ENCODE assay signal across 1 cellular context in the genomic region with DNA sequence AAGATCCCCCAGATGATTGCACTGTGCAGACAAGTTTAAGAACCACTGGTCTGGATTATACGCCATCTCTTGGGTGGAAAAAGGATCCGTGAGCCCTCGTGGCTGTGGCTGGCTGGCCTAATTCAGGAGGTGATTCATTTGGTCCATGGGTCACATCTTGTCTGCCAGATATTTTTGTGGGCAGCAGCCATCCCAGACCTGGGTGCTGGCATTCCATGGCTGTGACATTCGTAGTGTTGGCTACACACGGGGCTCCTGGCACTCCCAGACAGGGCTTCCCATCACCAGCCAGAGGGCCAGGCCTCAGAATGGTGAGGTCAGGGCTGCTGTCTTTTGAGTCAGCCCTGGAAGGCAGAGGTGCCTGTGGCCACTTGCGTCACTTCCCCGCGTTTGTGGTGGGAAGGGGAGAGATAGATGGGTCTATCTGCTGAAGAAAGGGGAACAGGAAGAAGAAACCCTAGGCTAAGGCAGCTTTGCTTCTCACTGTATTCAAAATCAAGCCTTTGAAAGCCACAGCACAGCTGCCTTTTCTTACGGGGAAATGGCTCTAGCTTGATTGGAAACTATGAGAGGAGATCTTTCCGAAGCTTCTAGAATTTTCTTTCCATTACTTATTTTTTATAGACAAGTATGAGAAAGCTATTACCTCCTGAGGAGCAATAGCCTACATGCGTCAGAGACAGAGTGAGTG.
TF ChIP-seq lines count a peak whose summit lies in the region.

No MANE protein-coding gene starts in this region.

TF ChIP-seq in K562, 482 proteins besides CTCF, POLR2A, EP300 and RAD21 (continued from another document and continues in another):
- TF ChIP-seq, protein P1, sequence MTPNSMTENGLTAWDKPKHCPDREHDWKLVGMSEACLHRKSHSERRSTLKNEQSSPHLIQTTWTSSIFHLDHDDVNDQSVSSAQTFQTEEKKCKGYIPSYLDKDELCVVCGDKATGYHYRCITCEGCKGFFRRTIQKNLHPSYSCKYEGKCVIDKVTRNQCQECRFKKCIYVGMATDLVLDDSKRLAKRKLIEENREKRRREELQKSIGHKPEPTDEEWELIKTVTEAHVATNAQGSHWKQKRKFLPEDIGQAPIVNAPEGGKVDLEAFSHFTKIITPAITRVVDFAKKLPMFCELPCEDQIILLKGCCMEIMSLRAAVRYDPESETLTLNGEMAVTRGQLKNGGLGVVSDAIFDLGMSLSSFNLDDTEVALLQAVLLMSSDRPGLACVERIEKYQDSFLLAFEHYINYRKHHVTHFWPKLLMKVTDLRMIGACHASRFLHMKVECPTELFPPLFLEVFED (CRISPR knock-in tag; conservative IDR thresholded peaks at IDR 0.05) = no peak
- TF ChIP-seq RCOR1 (IDR thresholded peaks at IDR 0.05; ENCODE audit: borderline replicate concordance in 1 of 2, low read depth in 2 of 2, low read length in 2 of 2) = peak in 1 of 2 experiments; percentile 66; a peak in 1 of 4 replicates
- no peak for TF ChIP-seq CBFA2T3 (IDR thresholded peaks at IDR 0.05)
- TF ChIP-seq, protein P2, sequence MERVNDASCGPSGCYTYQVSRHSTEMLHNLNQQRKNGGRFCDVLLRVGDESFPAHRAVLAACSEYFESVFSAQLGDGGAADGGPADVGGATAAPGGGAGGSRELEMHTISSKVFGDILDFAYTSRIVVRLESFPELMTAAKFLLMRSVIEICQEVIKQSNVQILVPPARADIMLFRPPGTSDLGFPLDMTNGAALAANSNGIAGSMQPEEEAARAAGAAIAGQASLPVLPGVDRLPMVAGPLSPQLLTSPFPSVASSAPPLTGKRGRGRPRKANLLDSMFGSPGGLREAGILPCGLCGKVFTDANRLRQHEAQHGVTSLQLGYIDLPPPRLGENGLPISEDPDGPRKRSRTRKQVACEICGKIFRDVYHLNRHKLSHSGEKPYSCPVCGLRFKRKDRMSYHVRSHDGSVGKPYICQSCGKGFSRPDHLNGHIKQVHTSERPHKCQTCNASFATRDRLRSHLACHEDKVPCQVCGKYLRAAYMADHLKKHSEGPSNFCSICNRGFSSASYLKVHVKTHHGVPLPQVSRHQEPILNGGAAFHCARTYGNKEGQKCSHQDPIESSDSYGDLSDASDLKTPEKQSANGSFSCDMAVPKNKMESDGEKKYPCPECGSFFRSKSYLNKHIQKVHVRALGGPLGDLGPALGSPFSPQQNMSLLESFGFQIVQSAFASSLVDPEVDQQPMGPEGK (CRISPR knock-in tag; IDR thresholded peaks at IDR 0.05; ENCODE audit: borderline replicate concordance) = no peak
- TF ChIP-seq, protein P3, sequence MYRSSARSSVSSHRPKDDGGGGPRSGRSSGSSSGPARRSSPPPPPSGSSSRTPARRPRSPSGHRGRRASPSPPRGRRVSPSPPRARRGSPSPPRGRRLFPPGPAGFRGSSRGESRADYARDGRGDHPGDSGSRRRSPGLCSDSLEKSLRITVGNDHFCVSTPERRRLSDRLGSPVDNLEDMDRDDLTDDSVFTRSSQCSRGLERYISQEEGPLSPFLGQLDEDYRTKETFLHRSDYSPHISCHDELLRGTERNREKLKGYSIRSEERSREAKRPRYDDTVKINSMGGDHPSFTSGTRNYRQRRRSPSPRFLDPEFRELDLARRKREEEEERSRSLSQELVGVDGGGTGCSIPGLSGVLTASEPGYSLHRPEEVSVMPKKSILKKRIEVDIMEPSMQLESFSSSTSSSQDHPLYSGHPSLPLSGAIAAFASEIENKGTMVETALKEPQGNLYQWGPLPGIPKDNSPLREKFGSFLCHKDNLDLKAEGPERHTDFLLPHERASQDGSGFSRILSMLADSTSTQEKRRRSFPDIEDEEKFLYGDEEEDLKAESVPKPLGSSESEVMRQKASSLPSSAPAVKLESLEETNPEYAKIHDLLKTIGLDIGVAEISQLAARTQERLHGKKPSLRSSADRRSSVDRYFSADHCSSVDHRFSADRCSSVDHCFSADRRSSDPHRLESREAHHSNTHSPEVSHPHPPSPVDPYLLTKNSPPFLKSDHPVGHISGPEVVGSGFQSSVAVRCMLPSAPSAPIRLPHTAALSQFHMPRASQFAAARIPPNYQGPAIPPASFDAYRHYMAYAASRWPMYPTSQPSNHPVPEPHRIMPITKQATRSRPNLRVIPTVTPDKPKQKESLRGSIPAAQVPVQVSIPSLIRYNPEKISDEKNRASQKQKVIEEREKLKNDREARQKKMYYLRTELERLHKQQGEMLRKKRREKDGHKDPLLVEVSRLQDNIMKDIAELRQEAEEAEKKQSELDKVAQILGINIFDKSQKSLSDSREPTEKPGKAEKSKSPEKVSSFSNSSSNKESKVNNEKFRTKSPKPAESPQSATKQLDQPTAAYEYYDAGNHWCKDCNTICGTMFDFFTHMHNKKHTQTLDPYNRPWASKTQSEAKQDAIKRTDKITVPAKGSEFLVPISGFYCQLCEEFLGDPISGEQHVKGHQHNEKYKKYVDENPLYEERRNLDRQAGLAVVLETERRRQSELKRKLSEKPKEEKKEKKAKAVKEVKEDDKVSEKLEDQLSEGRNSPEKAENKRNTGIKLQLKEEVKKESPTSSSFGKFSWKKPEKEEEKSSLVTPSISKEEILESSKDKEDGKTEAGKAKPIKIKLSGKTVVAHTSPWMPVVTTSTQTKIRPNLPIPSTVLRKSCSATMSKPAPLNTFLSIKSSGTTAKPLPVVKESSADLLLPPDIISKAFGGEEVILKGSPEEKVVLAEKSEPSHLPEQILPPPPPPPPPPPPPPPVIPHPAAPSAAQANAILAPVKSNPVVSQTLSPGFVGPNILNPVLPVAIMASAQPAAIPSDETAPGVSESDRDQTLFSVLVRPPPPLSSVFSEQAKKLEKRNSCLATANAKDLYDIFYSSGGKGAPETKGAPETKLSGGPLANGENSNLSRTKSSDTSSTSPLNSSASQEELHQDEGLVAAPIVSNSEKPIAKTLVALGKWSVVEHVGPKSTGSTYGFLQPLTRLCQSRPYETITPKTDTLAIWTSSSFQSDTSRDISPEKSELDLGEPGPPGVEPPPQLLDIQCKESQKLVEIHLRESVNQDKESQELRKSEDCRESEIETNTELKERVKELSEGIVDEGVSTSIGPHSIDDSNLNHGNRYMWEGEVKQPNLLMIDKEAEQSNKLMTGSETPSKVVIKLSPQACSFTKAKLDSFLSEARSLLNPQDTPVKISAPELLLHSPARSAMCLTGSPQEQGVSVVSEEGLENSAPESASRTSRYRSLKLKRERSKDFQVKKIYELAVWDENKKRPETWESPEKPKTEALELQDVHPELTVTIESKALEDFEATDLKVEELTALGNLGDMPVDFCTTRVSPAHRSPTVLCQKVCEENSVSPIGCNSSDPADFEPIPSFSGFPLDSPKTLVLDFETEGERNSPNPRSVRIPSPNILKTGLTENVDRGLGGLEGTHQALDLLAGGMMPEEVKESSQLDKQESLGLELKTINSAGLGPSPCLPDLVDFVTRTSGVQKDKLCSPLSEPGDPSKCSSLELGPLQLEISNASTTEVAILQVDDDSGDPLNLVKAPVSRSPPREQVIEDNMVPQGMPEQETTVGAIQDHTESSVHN (IDR thresholded peaks at IDR 0.05; ENCODE audit: borderline replicate concordance in 1 of 2, low read depth in 1 of 2) = no peak
- no peak for TF ChIP-seq HDAC1 (IDR thresholded peaks at IDR 0.05)
- TF ChIP-seq ZNF316 (IDR thresholded peaks at IDR 0.05) = no peak
- TF ChIP-seq CBX2 (IDR thresholded peaks at IDR 0.05; ENCODE audit: insufficient read depth, low read length, poor library complexity, severe bottlenecking) = no peak
- TF ChIP-seq FOXJ2 (tag; IDR thresholded peaks at IDR 0.05) = no peak
- TF ChIP-seq SP2 (IDR thresholded peaks at IDR 0.05; ENCODE audit: extremely low read depth, low read depth, low read length, poor library complexity, severe bottlenecking) = no peak
- TF ChIP-seq SRF (CRISPR knock-in tag; IDR thresholded peaks at IDR 0.05) = no peak
- no peak for TF ChIP-seq HMG20A (CRISPR knock-in tag; conservative IDR thresholded peaks at IDR 0.05)
- TF ChIP-seq CREB1 (IDR thresholded peaks at IDR 0.05) = peak; percentile 24; the same call in 1 of the 2 replicates
- peak; percentile 81 for TF ChIP-seq CREB1 (CRISPR knock-in tag; IDR thresholded peaks at IDR 0.05)
- no peak for TF ChIP-seq ZNF224 (CRISPR knock-in tag; IDR thresholded peaks at IDR 0.05)
- TF ChIP-seq ZNF695 (CRISPR knock-in tag; IDR thresholded peaks at IDR 0.05) = no peak
- TF ChIP-seq, protein P4, sequence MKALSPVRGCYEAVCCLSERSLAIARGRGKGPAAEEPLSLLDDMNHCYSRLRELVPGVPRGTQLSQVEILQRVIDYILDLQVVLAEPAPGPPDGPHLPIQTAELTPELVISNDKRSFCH (CRISPR knock-in tag; IDR thresholded peaks at IDR 0.05) = no peak
- TF ChIP-seq, protein P4 (tag; IDR thresholded peaks at IDR 0.05) = peak; percentile 54; the same call in 1 of the 2 replicates
- TF ChIP-seq, protein P5, sequence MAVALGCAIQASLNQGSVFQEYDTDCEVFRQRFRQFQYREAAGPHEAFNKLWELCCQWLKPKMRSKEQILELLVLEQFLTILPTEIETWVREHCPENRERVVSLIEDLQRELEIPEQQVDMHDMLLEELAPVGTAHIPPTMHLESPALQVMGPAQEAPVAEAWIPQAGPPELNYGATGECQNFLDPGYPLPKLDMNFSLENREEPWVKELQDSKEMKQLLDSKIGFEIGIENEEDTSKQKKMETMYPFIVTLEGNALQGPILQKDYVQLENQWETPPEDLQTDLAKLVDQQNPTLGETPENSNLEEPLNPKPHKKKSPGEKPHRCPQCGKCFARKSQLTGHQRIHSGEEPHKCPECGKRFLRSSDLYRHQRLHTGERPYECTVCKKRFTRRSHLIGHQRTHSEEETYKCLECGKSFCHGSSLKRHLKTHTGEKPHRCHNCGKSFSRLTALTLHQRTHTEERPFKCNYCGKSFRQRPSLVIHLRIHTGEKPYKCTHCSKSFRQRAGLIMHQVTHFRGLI (CRISPR knock-in tag; IDR thresholded peaks at IDR 0.05) = peak; percentile 40; the same call in 1 of the 2 replicates
- no peak for TF ChIP-seq KAT7 (CRISPR knock-in tag; IDR thresholded peaks at IDR 0.05; ENCODE audit: borderline replicate concordance)
- TF ChIP-seq TRIM28 (IDR thresholded peaks at IDR 0.05) = no peak
- TF ChIP-seq KDM4B (IDR thresholded peaks at IDR 0.05; ENCODE audit: borderline replicate concordance in 2 of 2, low read depth in 1 of 2) = no peak
- no peak for TF ChIP-seq ZC3H8 (IDR thresholded peaks at IDR 0.05)
- no peak for TF ChIP-seq SRSF7 (optimal IDR thresholded peaks at IDR 0.05; ENCODE audit: low read depth, low read length)
- TF ChIP-seq RBM22 (IDR thresholded peaks at IDR 0.05; ENCODE audit: low read depth, low read length, poor library complexity, severe bottlenecking) = no peak
- peak; percentile 96 for TF ChIP-seq SPI1 (IDR thresholded peaks at IDR 0.05; ENCODE audit: borderline replicate concordance, low read depth, low read length)
- TF ChIP-seq, protein P6, sequence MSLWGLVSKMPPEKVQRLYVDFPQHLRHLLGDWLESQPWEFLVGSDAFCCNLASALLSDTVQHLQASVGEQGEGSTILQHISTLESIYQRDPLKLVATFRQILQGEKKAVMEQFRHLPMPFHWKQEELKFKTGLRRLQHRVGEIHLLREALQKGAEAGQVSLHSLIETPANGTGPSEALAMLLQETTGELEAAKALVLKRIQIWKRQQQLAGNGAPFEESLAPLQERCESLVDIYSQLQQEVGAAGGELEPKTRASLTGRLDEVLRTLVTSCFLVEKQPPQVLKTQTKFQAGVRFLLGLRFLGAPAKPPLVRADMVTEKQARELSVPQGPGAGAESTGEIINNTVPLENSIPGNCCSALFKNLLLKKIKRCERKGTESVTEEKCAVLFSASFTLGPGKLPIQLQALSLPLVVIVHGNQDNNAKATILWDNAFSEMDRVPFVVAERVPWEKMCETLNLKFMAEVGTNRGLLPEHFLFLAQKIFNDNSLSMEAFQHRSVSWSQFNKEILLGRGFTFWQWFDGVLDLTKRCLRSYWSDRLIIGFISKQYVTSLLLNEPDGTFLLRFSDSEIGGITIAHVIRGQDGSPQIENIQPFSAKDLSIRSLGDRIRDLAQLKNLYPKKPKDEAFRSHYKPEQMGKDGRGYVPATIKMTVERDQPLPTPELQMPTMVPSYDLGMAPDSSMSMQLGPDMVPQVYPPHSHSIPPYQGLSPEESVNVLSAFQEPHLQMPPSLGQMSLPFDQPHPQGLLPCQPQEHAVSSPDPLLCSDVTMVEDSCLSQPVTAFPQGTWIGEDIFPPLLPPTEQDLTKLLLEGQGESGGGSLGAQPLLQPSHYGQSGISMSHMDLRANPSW (CRISPR knock-in tag; IDR thresholded peaks at IDR 0.05) = no peak
- no peak for TF ChIP-seq POLR2G (IDR thresholded peaks at IDR 0.05; ENCODE audit: low read depth, low read length)
- no peak for TF ChIP-seq KHSRP (IDR thresholded peaks at IDR 0.05)
- TF ChIP-seq, protein P7, sequence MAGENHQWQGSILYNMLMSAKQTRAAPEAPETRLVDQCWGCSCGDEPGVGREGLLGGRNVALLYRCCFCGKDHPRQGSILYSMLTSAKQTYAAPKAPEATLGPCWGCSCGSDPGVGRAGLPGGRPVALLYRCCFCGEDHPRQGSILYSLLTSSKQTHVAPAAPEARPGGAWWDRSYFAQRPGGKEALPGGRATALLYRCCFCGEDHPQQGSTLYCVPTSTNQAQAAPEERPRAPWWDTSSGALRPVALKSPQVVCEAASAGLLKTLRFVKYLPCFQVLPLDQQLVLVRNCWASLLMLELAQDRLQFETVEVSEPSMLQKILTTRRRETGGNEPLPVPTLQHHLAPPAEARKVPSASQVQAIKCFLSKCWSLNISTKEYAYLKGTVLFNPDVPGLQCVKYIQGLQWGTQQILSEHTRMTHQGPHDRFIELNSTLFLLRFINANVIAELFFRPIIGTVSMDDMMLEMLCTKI (IDR thresholded peaks at IDR 0.05; ENCODE audit: partially characterized antibody) = no peak
- TF ChIP-seq PHTF2 (CRISPR knock-in tag; IDR thresholded peaks at IDR 0.05) = no peak
- no peak for TF ChIP-seq NCOA6 (IDR thresholded peaks at IDR 0.05)
- TF ChIP-seq, protein P8, sequence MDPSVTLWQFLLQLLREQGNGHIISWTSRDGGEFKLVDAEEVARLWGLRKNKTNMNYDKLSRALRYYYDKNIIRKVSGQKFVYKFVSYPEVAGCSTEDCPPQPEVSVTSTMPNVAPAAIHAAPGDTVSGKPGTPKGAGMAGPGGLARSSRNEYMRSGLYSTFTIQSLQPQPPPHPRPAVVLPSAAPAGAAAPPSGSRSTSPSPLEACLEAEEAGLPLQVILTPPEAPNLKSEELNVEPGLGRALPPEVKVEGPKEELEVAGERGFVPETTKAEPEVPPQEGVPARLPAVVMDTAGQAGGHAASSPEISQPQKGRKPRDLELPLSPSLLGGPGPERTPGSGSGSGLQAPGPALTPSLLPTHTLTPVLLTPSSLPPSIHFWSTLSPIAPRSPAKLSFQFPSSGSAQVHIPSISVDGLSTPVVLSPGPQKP (CRISPR knock-in tag; IDR thresholded peaks at IDR 0.05) = no peak
- TF ChIP-seq ZNF764 (CRISPR knock-in tag; IDR thresholded peaks at IDR 0.05; ENCODE audit: low read depth) = no peak
- TF ChIP-seq TGIF2 (CRISPR knock-in tag; IDR thresholded peaks at IDR 0.05) = no peak
- TF ChIP-seq EGR1 (conservative IDR thresholded peaks at IDR 0.05) = no peak
